Comparison of ENCODE assay signal across 8 cellular contexts in genomic region chr7:114930829-114931655, GRCh38. TPM values are rescaled to one million over a fixed set of nuclear protein-coding genes. Genes with fewer than 3 reads are reported as not detected.
DNase-seq lines count a peak whose midpoint lies in the region; ATAC-seq and TF ChIP-seq lines count a peak whose summit lies in the region.

No MANE protein-coding gene starts in this region.

- peak; percentile 39 for ATAC-seq in GM18870 (IDR thresholded peaks at IDR 0.05; ENCODE audit: unreplicated experiment)
- peak; percentile 45 for ATAC-seq in HG02884 (IDR thresholded peaks at IDR 0.05; ENCODE audit: unreplicated experiment)
- peak; percentile 69 for ATAC-seq in naive B cell (ENCODE audit: low read depth in 2 of 2)

- H4K20me1 ChIP-seq in hepatocyte (ENCODE audit: insufficient read depth, poor library complexity, severe bottlenecking): no peaks in the 10 kb centered on the region

- H3K4me3 Mint-ChIP-seq in naive B cell (peak overlapping the region in 3 of 8 donors; percentile 79 to 90 (median 82)), glutamatergic neuron (ENCODE audit: unreplicated experiment) (no peak overlapping the region)

- H3K36me3 Mint-ChIP-seq in naive B cell: no peaks in the 10 kb centered on the region
- H3K36me3 Mint-ChIP-seq in glutamatergic neuron (ENCODE audit: unreplicated experiment): no peaks in the 10 kb centered on the region

- peak overlapping the region; percentile 64 for H3K4me3 ChIP-seq in SK-N-MC
- H3K4me3 ChIP-seq in hepatocyte: no peak overlapping the region
- no peak overlapping the region for H3K4me3 ChIP-seq in vagina

- H3K4me1 Mint-ChIP-seq in naive B cell (peaks cover 18 to 45% (median 27%) of the 10 kb centered on the region in 3 donors), glutamatergic neuron (ENCODE audit: low read depth, unreplicated experiment) (no peaks in the 10 kb centered on the region)

- H3K4me1 ChIP-seq in hepatocyte (ENCODE audit: insufficient read depth) (no peaks in the 10 kb centered on the region), vagina (peaks cover 35% of the 10 kb centered on the region)

- no peaks in the 10 kb centered on the region for H3K27me3 ChIP-seq in hepatocyte
- H3K27me3 ChIP-seq in vagina: no peaks in the 10 kb centered on the region

- H3K27me3 Mint-ChIP-seq in naive B cell (no peaks in the 10 kb centered on the region), glutamatergic neuron (ENCODE audit: unreplicated experiment) (no peaks in the 10 kb centered on the region)

- H3K27ac Mint-ChIP-seq in naive B cell: peak overlapping the region; percentile 92 to 97 (median 94)
- H3K27ac Mint-ChIP-seq in glutamatergic neuron (ENCODE audit: unreplicated experiment): no peak overlapping the region

- peaks cover 46% of the 10 kb centered on the region for H3K79me2 ChIP-seq in hepatocyte

- no peaks in the 10 kb centered on the region for H3K9me3 Mint-ChIP-seq in naive B cell
- no peaks in the 10 kb centered on the region for H3K9me3 Mint-ChIP-seq in glutamatergic neuron (ENCODE audit: unreplicated experiment)

- H3K27ac ChIP-seq in SK-N-MC (peak overlapping the region; percentile 95), hepatocyte (no peak overlapping the region), vagina (no peak overlapping the region)

- TF ChIP-seq POLR2A in vagina (IDR thresholded peaks at IDR 0.05): no peak

- peak overlapping the region; percentile 64 for H3K9ac ChIP-seq in SK-N-MC (ENCODE audit: insufficient read length)

- no peaks in the 10 kb centered on the region for H3K9me2 ChIP-seq in hepatocyte (replicated peaks; ENCODE audit: insufficient read depth)

- intact Hi-C loops in vagina (cut with DNase I): no loop called here

- peak; percentile 73 for DNase-seq in SK-N-MC (ENCODE audit: low read depth, low spot score)
- DNase-seq in naive B cell: peak; percentile 43
- no peak for DNase-seq in hepatocyte (ENCODE audit: low spot score)
- DNase-seq in germinal center (ENCODE audit: low spot score): no peak
- DNase-seq in glutamatergic neuron: no peak
- DNase-seq in vagina (ENCODE audit: extremely low spot score in 2 of 2): no peak

- H2AFZ ChIP-seq in hepatocyte: no peak overlapping the region

- no peak overlapping the region for H3K4me2 ChIP-seq in hepatocyte

- TF ChIP-seq CTCF in hepatocyte (IDR thresholded peaks at IDR 0.05; ENCODE audit: poor library complexity) (no peak), glutamatergic neuron (IDR thresholded peaks at IDR 0.05; ENCODE audit: partially characterized antibody, unreplicated experiment) (no peak), vagina (IDR thresholded peaks at IDR 0.05) (no peak)

- 69% methylated on average over 6 of the region's 6 CpGs for WGBS in hepatocyte (ENCODE audit: low lambda C conversion rate, missing lambda C conversion rate)

- H3K36me3 ChIP-seq in SK-N-MC (ENCODE audit: insufficient read depth, low read length): no peaks in the 10 kb centered on the region
- no peaks in the 10 kb centered on the region for H3K36me3 ChIP-seq in hepatocyte (replicated peaks; ENCODE audit: insufficient read depth, low read depth)
- no peaks in the 10 kb centered on the region for H3K36me3 ChIP-seq in vagina

- no peaks in the 10 kb centered on the region for H3K9me3 ChIP-seq in SK-N-MC (ENCODE audit: low read depth, low read length)
- H3K9me3 ChIP-seq in hepatocyte (ENCODE audit: low read depth): no peaks in the 10 kb centered on the region
- H3K9me3 ChIP-seq in vagina: no peaks in the 10 kb centered on the region

RNA-seq across cellular contexts. Expression of gene MDFIC, which starts 9.1 kb away (rescaled TPM):
- polyA plus RNA-seq in naive B cell (ENCODE audit: low read depth in 6 of 6): 10 to 100 TPM; 29.0 to 68.6 (median 40.0) TPM
- total RNA-seq in hepatocyte: 14.5 and 18.5 TPM in 2 replicates
- polyA plus RNA-seq in hepatocyte: 7.6 and 10.6 TPM in 2 replicates
- total RNA-seq in glutamatergic neuron (ENCODE audit: unreplicated experiment): 0.10 TPM
- total RNA-seq in vagina: 27.7 TPM

Comparison
In these comparisons a context has a peak if more than half of its experiments do, and no peak if none do; other contexts are left out.
1. DNase-seq: peak in SK-N-MC (single experiment) and naive B cell (single experiment); none in hepatocyte (single experiment), germinal center (single experiment), glutamatergic neuron (single experiment) and vagina (0 of 2).
2. RNA of gene MDFIC, which starts 9.1 kb away (total RNA-seq): 27.7 TPM in vagina (single experiment) and 14.5 to 18.5 TPM in hepatocyte; 0.10 TPM in glutamatergic neuron (single experiment); every median in the first group is over 10 times any median in the second.
3. Peak in every context shown above with its lines, with median percentiles within 50 percentile points of each other: ATAC-seq.